Comparison of ENCODE assay signal across 23 cellular contexts in the genomic region with DNA sequence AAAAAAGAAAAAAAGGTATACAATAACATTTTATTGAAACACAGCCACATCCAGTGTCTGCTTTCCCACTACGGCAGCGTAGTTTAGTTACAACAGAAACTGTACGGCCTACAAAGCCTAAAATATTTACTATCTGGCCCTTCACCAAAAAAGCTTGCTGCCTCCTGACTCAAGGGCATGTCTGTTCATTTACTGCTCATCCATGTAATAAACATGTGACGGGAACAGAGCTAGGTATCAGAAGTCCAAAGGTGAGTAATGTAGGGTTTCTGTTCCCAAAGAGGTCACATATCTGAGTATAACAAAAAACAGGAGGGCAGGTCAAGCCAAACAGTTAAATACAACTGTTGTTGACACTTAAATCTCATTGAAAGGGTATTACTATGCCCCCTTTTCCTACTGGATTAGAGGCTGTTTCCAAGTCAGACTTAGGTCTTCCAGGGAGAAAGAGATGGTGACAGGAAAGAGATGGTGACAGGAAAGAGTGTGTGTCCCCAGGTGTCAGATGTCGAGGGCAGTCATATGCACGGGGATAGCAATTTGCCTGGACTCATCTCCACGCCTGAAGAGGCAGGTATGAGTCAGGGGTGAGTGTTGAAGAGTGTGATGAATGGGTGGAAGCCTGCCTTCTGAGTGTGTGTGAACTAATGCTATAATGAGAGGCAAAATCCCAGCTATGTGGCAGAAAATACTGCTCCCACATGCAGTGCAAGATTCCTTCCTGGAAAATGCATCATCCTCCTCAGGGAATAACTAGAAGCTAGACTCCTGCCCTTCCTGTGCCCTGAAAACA.
DNase-seq lines count a peak whose midpoint lies in the region; ATAC-seq and TF ChIP-seq lines count a peak whose summit lies in the region.
"Had no signal": no experiment of that assay in that cellular context is flagged by ENCODE, and none has a peak within 500 bp of the region (broad histone marks: within the 10 kb centered on the region; RNA-seq: fewer than 3 reads in every experiment).

No MANE protein-coding gene starts in this region.

- no peaks in the 10 kb centered on the region for H3K4me1 Mint-ChIP-seq in activated T-cell treated with anti-CD3 and anti-CD28 coated beads, Interleukin-2, amount 50 U/mL, for 72 hours (ENCODE audit: low read depth)
- no peaks in the 10 kb centered on the region; the same call in 2 of the 3 replicates for H3K4me1 Mint-ChIP-seq in GM23338

- no peaks in the 10 kb centered on the region for H3K9me2 ChIP-seq in GM23338 (ENCODE audit: insufficient read depth)

- H3K27ac Mint-ChIP-seq in activated T-cell treated with anti-CD3 and anti-CD28 coated beads, Interleukin-2, amount 50 U/mL, for 72 hours: no peak overlapping the region
- H3K27ac Mint-ChIP-seq in GM23338: no peak overlapping the region
- H3K27ac Mint-ChIP-seq: activated CD8-positive, alpha-beta T cell treated with anti-CD3 and anti-CD28 coated beads for 36 hours had no signal

- H3K9me3 Mint-ChIP-seq in activated T-cell treated with anti-CD3 and anti-CD28 coated beads, Interleukin-2, amount 50 U/mL, for 72 hours: no peaks in the 10 kb centered on the region
- H3K9me3 Mint-ChIP-seq in GM23338: no peaks in the 10 kb centered on the region
- H3K9me3 Mint-ChIP-seq: activated CD8-positive, alpha-beta T cell treated with anti-CD3 and anti-CD28 coated beads for 36 hours; stimulated activated naive B cell treated with anti-CD40 and anti-IgM and Interleukin-4, amounts not matched to agents 10 μg/mL and 1 μg/mL and 100 μg/mL, for 72 hours had no signal

- no peak overlapping the region for H3K27ac ChIP-seq in GM23338 (ENCODE audit: low read depth)
- H3K27ac ChIP-seq: BLaER1 treated with 17β-estradiol and CSF1 and Interleukin-3, amounts not matched to agents 10 nM and 100 nM had no signal

- H3K36me3 ChIP-seq in GM23338 (ENCODE audit: insufficient read depth): peaks cover 14% of the 10 kb centered on the region

- H3K27me3 ChIP-seq in GM23338 (ENCODE audit: insufficient read depth): no peaks in the 10 kb centered on the region
- H3K27me3 ChIP-seq: BLaER1 treated with 17β-estradiol and CSF1 and Interleukin-3, amounts not matched to agents 10 nM and 100 nM had no signal

- H3K79me2 ChIP-seq in GM23338 (replicated peaks; ENCODE audit: insufficient read depth): no peaks in the 10 kb centered on the region

- H3F3A ChIP-seq in GM23338 (replicated peaks; ENCODE audit: low read depth): no peaks in the 10 kb centered on the region

- no peaks in the 10 kb centered on the region for H3K4me1 ChIP-seq in GM23338 (ENCODE audit: insufficient read depth)

- H3K4me3 Mint-ChIP-seq in activated T-cell treated with anti-CD3 and anti-CD28 coated beads, Interleukin-2, amount 50 U/mL, for 72 hours: no peak overlapping the region
- H3K4me3 Mint-ChIP-seq in GM23338: no peak overlapping the region
- H3K4me3 Mint-ChIP-seq: activated CD8-positive, alpha-beta T cell treated with anti-CD3 and anti-CD28 coated beads for 36 hours; stimulated activated naive B cell treated with anti-CD40 and anti-IgM and Interleukin-4, amounts not matched to agents 10 μg/mL and 1 μg/mL and 100 μg/mL, for 72 hours had no signal

- H3K4me2 ChIP-seq in GM23338: no peak overlapping the region
- H3K4me2 ChIP-seq: BLaER1 treated with 17β-estradiol and CSF1 and Interleukin-3, amounts not matched to agents 10 nM and 100 nM had no signal

- no peaks in the 10 kb centered on the region for H3K36me3 Mint-ChIP-seq in activated T-cell treated with anti-CD3 and anti-CD28 coated beads, Interleukin-2, amount 50 U/mL, for 72 hours (ENCODE audit: insufficient read depth in 2 of 2)
- peaks cover 48% of the 10 kb centered on the region for H3K36me3 Mint-ChIP-seq in GM23338 (ENCODE audit: low read depth)

- no peaks in the 10 kb centered on the region for H4K20me1 ChIP-seq in GM23338 (replicated peaks; ENCODE audit: insufficient read depth)
- H4K20me1 ChIP-seq: BLaER1 treated with 17β-estradiol and CSF1 and Interleukin-3, amounts not matched to agents 10 nM and 100 nM had no signal

- no peak overlapping the region for H3K4me3 ChIP-seq in epithelial cell of esophagus (ENCODE audit: low read length)
- H3K4me3 ChIP-seq in GM23338: no peak overlapping the region
- H3K4me3 ChIP-seq: BLaER1 treated with 17β-estradiol and CSF1 and Interleukin-3, amounts not matched to agents 10 nM and 100 nM had no signal

- ATAC-seq in left lobe of liver: peak; percentile 80
- no peak for ATAC-seq in activated T-cell treated with anti-CD3 and anti-CD28 coated beads, Interleukin-2, amount 50 U/mL, for 72 hours (replicated peaks in 1 of 2)
- ATAC-seq in GM23338: no peak
- no peak for ATAC-seq in HG03045 (IDR thresholded peaks at IDR 0.05; ENCODE audit: unreplicated experiment)
- ATAC-seq: activated CD8-positive, alpha-beta T cell treated with anti-CD3 and anti-CD28 coated beads for 36 hours; stimulated activated naive B cell treated with anti-CD40 and anti-IgM and Interleukin-4, amounts not matched to agents 10 μg/mL and 1 μg/mL and 100 μg/mL, for 72 hours had no signal

- TF ChIP-seq CTCF in epithelial cell of esophagus (IDR thresholded peaks at IDR 0.05; ENCODE audit: insufficient read depth, low read depth, low read length, missing control alignments) (no peak), GM23338 (conservative IDR thresholded peaks at IDR 0.05; ENCODE audit: low read depth in 2 of 2) (no peak)

- H2AFZ ChIP-seq in GM23338: no peak overlapping the region

- no peaks in the 10 kb centered on the region for H3K27me3 Mint-ChIP-seq in activated T-cell treated with anti-CD3 and anti-CD28 coated beads, Interleukin-2, amount 50 U/mL, for 72 hours (ENCODE audit: low read depth)
- H3K27me3 Mint-ChIP-seq in GM23338 (ENCODE audit: insufficient read depth, low read depth, poor library complexity): peaks cover 1% of the 10 kb centered on the region
- H3K27me3 Mint-ChIP-seq: activated CD8-positive, alpha-beta T cell treated with anti-CD3 and anti-CD28 coated beads for 36 hours; stimulated activated naive B cell treated with anti-CD40 and anti-IgM and Interleukin-4, amounts not matched to agents 10 μg/mL and 1 μg/mL and 100 μg/mL, for 72 hours had no signal

- DNase-seq in EL: peak; percentile 5
- peak; percentile 43 for DNase-seq in NCI-H226
- DNase-seq in epithelial cell of esophagus (ENCODE audit: low read depth): peak; percentile 68
- no peak for DNase-seq in left lobe of liver (ENCODE audit: low spot score)
- DNase-seq in activated T-cell treated with anti-CD3 and anti-CD28 coated beads, Interleukin-2, amount 50 U/mL, for 72 hours: no peak
- DNase-seq in GM23338 (ENCODE audit: low spot score): no peak
- no peak for DNase-seq in NOMO-1 treated with DMSO at 0.1 percent for 48 hours (lab: John Stamatoyannopoulos, UW; ENCODE audit: unreplicated experiment)
- DNase-seq: activated CD4-positive, CD25-positive, alpha-beta regulatory T cell; activated CD8-positive, alpha-beta T cell treated with anti-CD3 and anti-CD28 coated beads for 36 hours; activated effector memory CD4-positive, alpha-beta T cell treated with anti-CD3 and anti-CD28 coated beads, Interleukin-2, amount 50 U/mL, for 16 hours; COR-L47; HCEC 1CT; islet precursor cell; mesenchymal stem cell; NCI-H2081 treated with DMSO at 0.1 percent for 48 hours; NCI-H446 treated with DMSO at 0.1 percent for 48 hours; OCI-M1; SHP77 treated with DMSO at 0.1 percent for 48 hours; stimulated activated CD4-positive, alpha-beta T cell treated with anti-CD3 and anti-CD28 coated beads, Interleukin-4, amount 100 ng/mL, for 1 hour; stimulated activated naive B cell treated with anti-CD40 and anti-IgM and Interleukin-4, amounts not matched to agents 10 μg/mL and 1 μg/mL and 100 μg/mL, for 72 hours; T-helper 9 cell had no signal

TF ChIP-seq in GM23338, 12 proteins besides CTCF, POLR2A, EP300 and RAD21 (continues in another document):
- TF ChIP-seq ZNF331 (CRISPR knock-in tag; IDR thresholded peaks at IDR 0.05; ENCODE audit: low read depth) (no peak), JUNB (IDR thresholded peaks at IDR 0.05; ENCODE audit: unreplicated experiment) (no peak), EZH2 (IDR thresholded peaks at IDR 0.05; ENCODE audit: low read depth, unreplicated experiment) (no peak), POLR2AphosphoS5 (IDR thresholded peaks at IDR 0.05; ENCODE audit: low read depth) (no peak), NANOG (IDR thresholded peaks at IDR 0.05; ENCODE audit: borderline replicate concordance) (no peak), EZH2phosphoT487 (IDR thresholded peaks at IDR 0.05; ENCODE audit: unreplicated experiment) (no peak), CREB1 (CRISPR knock-in tag; IDR thresholded peaks at IDR 0.05; ENCODE audit: low read depth) (no peak)
- TF ChIP-seq, protein P1, sequence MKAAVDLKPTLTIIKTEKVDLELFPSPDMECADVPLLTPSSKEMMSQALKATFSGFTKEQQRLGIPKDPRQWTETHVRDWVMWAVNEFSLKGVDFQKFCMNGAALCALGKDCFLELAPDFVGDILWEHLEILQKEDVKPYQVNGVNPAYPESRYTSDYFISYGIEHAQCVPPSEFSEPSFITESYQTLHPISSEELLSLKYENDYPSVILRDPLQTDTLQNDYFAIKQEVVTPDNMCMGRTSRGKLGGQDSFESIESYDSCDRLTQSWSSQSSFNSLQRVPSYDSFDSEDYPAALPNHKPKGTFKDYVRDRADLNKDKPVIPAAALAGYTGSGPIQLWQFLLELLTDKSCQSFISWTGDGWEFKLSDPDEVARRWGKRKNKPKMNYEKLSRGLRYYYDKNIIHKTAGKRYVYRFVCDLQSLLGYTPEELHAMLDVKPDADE (IDR thresholded peaks at IDR 0.05): no peak

Comparison
In these comparisons a context has a peak if more than half of its experiments do, and no peak if none do; other contexts are left out.
1. DNase-seq: peak in EL (single experiment), NCI-H226 (single experiment) and epithelial cell of esophagus (single experiment); none in left lobe of liver (single experiment), activated T-cell treated with anti-CD3 and anti-CD28 coated beads, Interleukin-2, amount 50 U/mL, for 72 hours (0 of 2), GM23338 (single experiment) and NOMO-1 treated with DMSO at 0.1 percent for 48 hours (single experiment).